In genomic region chr9:120893917-120894316, GRCh38 we compare ENCODE assay signal across 1 cellular context.
TF ChIP-seq lines count a peak whose summit lies in the region.

No MANE protein-coding gene starts in this region.

TF ChIP-seq in SK-N-SH, 30 proteins besides CTCF, POLR2A, EP300 and RAD21 (continued from another document):
- TF ChIP-seq IRF3 (IDR thresholded peaks at IDR 0.05; ENCODE audit: low read depth, low read length) = no peak
- TF ChIP-seq NRF1 (IDR thresholded peaks at IDR 0.05; ENCODE audit: low read depth, low read length) = no peak
- no peak for TF ChIP-seq USF2 (IDR thresholded peaks at IDR 0.05; ENCODE audit: borderline replicate concordance, low read depth, low read length)
- no peak for TF ChIP-seq MAX (IDR thresholded peaks at IDR 0.05; ENCODE audit: low read depth)
- no peak for TF ChIP-seq NFIC (IDR thresholded peaks at IDR 0.05; ENCODE audit: borderline replicate concordance)
- no peak for TF ChIP-seq GABPA (IDR thresholded peaks at IDR 0.05; ENCODE audit: low read depth)
- no peak for TF ChIP-seq TAF1 (IDR thresholded peaks at IDR 0.05; ENCODE audit: borderline replicate concordance, low read depth, low read length)
